ENCODE assay signal across 19 cellular contexts in the genomic region with DNA sequence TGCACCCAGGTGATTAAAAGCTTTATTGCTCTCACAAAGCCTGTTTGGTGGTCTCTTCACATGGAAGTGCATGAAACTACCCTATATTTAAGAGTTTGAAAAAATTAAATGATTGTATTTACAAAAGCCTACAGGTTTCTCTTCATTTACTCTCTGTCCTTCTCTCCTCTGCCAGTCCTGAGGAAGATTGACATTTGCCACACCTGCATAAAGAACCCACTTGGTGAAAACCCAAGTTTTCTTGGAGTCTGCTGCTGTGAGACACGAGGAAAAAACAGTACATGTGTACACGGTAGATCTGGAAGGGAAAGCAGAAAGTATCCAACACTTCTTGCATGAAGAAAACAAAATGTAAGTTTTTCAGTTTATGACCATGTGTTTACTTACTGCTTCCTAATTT.
A peak's percentile ranks its signal among the peaks of the same experiment; 100 is the strongest.
DNase-seq lines count a peak whose midpoint lies in the region; ATAC-seq, FAIRE-seq and TF ChIP-seq lines count a peak whose summit lies in the region.
"Had no signal": no experiment of that assay in that cellular context is flagged by ENCODE, and none has a peak within 500 bp of the region (broad histone marks: within the 10 kb centered on the region; RNA-seq: fewer than 3 reads in every experiment).

No MANE protein-coding gene starts in this region.

- FAIRE-seq in kidney (lab: Jason Lieb, UNC), result no peak
- FAIRE-seq: GM12878, GM18507 had no signal

- H3K4me3 ChIP-seq in H7 (ENCODE audit: insufficient read depth, low read depth, low read length), result peak overlapping the region; percentile 17
- H3K4me3 ChIP-seq in iPS-15b (ENCODE audit: low read depth, low read length), result peak overlapping the region; percentile 37
- H3K4me3 ChIP-seq in neural progenitor cell, result no peak overlapping the region
- no peak overlapping the region for H3K4me3 ChIP-seq in kidney (ENCODE audit: low read length in 2 of 2)
- H3K4me3 ChIP-seq: BLaER1 treated with 17β-estradiol and CSF1 and Interleukin-3, amounts not matched to agents 10 nM and 100 nM; GM12878 had no signal

- peak overlapping the region; percentile 35 for H3K4me2 ChIP-seq in neural progenitor cell
- H3K4me2 ChIP-seq: BLaER1 treated with 17β-estradiol and CSF1 and Interleukin-3, amounts not matched to agents 10 nM and 100 nM had no signal

- peaks cover 6% of the 10 kb centered on the region for H3K4me1 ChIP-seq in iPS-15b (ENCODE audit: control insufficient read depth, insufficient read depth, low read length)
- H3K4me1 ChIP-seq in neural progenitor cell, result peaks cover 34% of the 10 kb centered on the region
- no peaks in the 10 kb centered on the region for H3K4me1 ChIP-seq in kidney (ENCODE audit: control insufficient read depth in 1 of 2, insufficient read depth in 1 of 2, low read depth in 1 of 2, low read length in 2 of 2)

- H3K27ac ChIP-seq in neural progenitor cell, result no peak overlapping the region
- no peak overlapping the region for H3K27ac ChIP-seq in kidney (ENCODE audit: low read depth in 2 of 2, low read length in 2 of 2)
- H3K27ac ChIP-seq: BLaER1 treated with 17β-estradiol and CSF1 and Interleukin-3, amounts not matched to agents 10 nM and 100 nM; HL-60 had no signal

- CTCF ChIA-PET in WTC11 (lab: Charles Lee), result no interaction called here

- POLR2A ChIA-PET in WTC11 (lab: Charles Lee), result no interaction called here

- H3K79me2 ChIP-seq in neural progenitor cell (ENCODE audit: low read depth), result no peaks in the 10 kb centered on the region

- DNase-seq in H7 (no peak), WTC11 (ENCODE audit: low spot score) (no peak), neural progenitor cell (ENCODE audit: low spot score) (no peak), kidney (no peak), COR-L47 (lab: John Stamatoyannopoulos, UW) (no peak), head of caudate nucleus (no peak)
- no peak for DNase-seq in stimulated activated CD4-positive, alpha-beta T cell treated with anti-CD3 and anti-CD28 coated beads, Interleukin-4, amount 100 ng/mL, for 4 hours
- DNase-seq: ACHN; Calu3; CD4-positive, CD25-positive, alpha-beta regulatory T cell; DMS 273 treated with DMSO at 0.1 percent for 48 hours; GOT3 had no signal

- H3K27me3 Mint-ChIP-seq in WTC11 (ENCODE audit: low read depth) (peaks cover 7% of the 10 kb centered on the region), neural progenitor cell (ENCODE audit: insufficient read depth, low read depth) (peaks cover 6% of the 10 kb centered on the region)
- H3K27me3 Mint-ChIP-seq: CD4-positive, CD25-positive, alpha-beta regulatory T cell; IgD-negative memory B cell had no signal

- H4K20me1 ChIP-seq in neural progenitor cell (ENCODE audit: low read depth), result no peaks in the 10 kb centered on the region
- H4K20me1 ChIP-seq: BLaER1 treated with 17β-estradiol and CSF1 and Interleukin-3, amounts not matched to agents 10 nM and 100 nM had no signal

- no peaks in the 10 kb centered on the region for H3F3A ChIP-seq in neural progenitor cell (ENCODE audit: low read depth)

- TF ChIP-seq CTCF in WTC11 (IDR thresholded peaks at IDR 0.05) (no peak), neural progenitor cell (IDR thresholded peaks at IDR 0.05) (no peak), kidney (IDR thresholded peaks at IDR 0.05; ENCODE audit: borderline replicate concordance, extremely low read depth, insufficient read depth) (no peak)

- intact Hi-C loops in kidney (cut with DNase I), result no loop called here
- intact Hi-C loops in head of caudate nucleus (cut with DNase I), result no loop called here

- H3K27ac Mint-ChIP-seq in WTC11 (peak overlapping the region; percentile 99), neural progenitor cell (no peak overlapping the region)
- H3K27ac Mint-ChIP-seq: CD4-positive, CD25-positive, alpha-beta regulatory T cell; IgD-negative memory B cell had no signal

- H3K9ac ChIP-seq in iPS-15b (ENCODE audit: low read depth, low read length), result peak overlapping the region; percentile 9
- no peak overlapping the region for H3K9ac ChIP-seq in neural progenitor cell
- H3K9ac ChIP-seq in kidney (ENCODE audit: low read length in 2 of 2), result no peak overlapping the region
- H3K9ac ChIP-seq: BLaER1 treated with 17β-estradiol and CSF1 and Interleukin-3, amounts not matched to agents 10 nM and 100 nM had no signal

- ATAC-seq in WTC11, result peak; percentile 57
- ATAC-seq: GM12878, HCT116 had no signal

- no peak overlapping the region for H2AFZ ChIP-seq in neural progenitor cell (replicated peaks)

- H3K9me3 Mint-ChIP-seq in WTC11 (no peaks in the 10 kb centered on the region; the same call in 1 of the 2 replicates), neural progenitor cell (no peaks in the 10 kb centered on the region)

- H3K4me3 Mint-ChIP-seq in WTC11 (peak overlapping the region; percentile 90), neural progenitor cell (no peak overlapping the region)
- H3K4me3 Mint-ChIP-seq: CD4-positive, CD25-positive, alpha-beta regulatory T cell; IgD-negative memory B cell had no signal

- H3K36me3 Mint-ChIP-seq in WTC11 (peaks cover 49% of the 10 kb centered on the region), neural progenitor cell (no peaks in the 10 kb centered on the region)
- H3K36me3 Mint-ChIP-seq: CD4-positive, CD25-positive, alpha-beta regulatory T cell; IgD-negative memory B cell had no signal

- H3K9me3 ChIP-seq in iPS-15b (ENCODE audit: control insufficient read depth, insufficient read depth, low read length), result no peaks in the 10 kb centered on the region
- H3K9me3 ChIP-seq in neural progenitor cell (ENCODE audit: low read depth), result no peaks in the 10 kb centered on the region
- no peaks in the 10 kb centered on the region for H3K9me3 ChIP-seq in kidney (ENCODE audit: control insufficient read depth in 1 of 2, low read length in 2 of 2)
- H3K9me3 ChIP-seq: BLaER1 treated with 17β-estradiol and CSF1 and Interleukin-3, amounts not matched to agents 10 nM and 100 nM had no signal

- H3K4me1 Mint-ChIP-seq in WTC11, result peaks cover 33% of the 10 kb centered on the region
- H3K4me1 Mint-ChIP-seq in neural progenitor cell, result peaks cover 42% of the 10 kb centered on the region
- H3K4me1 Mint-ChIP-seq: CD4-positive, CD25-positive, alpha-beta regulatory T cell; IgD-negative memory B cell had no signal

- H3K27me3 ChIP-seq in H7 (ENCODE audit: control insufficient read depth, insufficient read depth, low read length) (no peaks in the 10 kb centered on the region), iPS-15b (ENCODE audit: control insufficient read depth, insufficient read depth, low read length) (no peaks in the 10 kb centered on the region), neural progenitor cell (no peaks in the 10 kb centered on the region)
- H3K27me3 ChIP-seq: BLaER1 treated with 17β-estradiol and CSF1 and Interleukin-3, amounts not matched to agents 10 nM and 100 nM had no signal

- H3K36me3 ChIP-seq in H7 (replicated peaks; ENCODE audit: control insufficient read depth, insufficient read depth, low read length) (no peaks in the 10 kb centered on the region; the same call in 1 of the 2 replicates), iPS-15b (ENCODE audit: control insufficient read depth, insufficient read depth, low read length) (no peaks in the 10 kb centered on the region), neural progenitor cell (no peaks in the 10 kb centered on the region), kidney (ENCODE audit: control insufficient read depth in 1 of 2, insufficient read depth in 2 of 2, low read length in 2 of 2) (no peaks in the 10 kb centered on the region)
- H3K36me3 ChIP-seq: BLaER1 treated with 17β-estradiol and CSF1 and Interleukin-3, amounts not matched to agents 10 nM and 100 nM had no signal

TF ChIP-seq in WTC11, 78 proteins besides CTCF, POLR2A, EP300 and RAD21:
- TF ChIP-seq, protein P1, sequence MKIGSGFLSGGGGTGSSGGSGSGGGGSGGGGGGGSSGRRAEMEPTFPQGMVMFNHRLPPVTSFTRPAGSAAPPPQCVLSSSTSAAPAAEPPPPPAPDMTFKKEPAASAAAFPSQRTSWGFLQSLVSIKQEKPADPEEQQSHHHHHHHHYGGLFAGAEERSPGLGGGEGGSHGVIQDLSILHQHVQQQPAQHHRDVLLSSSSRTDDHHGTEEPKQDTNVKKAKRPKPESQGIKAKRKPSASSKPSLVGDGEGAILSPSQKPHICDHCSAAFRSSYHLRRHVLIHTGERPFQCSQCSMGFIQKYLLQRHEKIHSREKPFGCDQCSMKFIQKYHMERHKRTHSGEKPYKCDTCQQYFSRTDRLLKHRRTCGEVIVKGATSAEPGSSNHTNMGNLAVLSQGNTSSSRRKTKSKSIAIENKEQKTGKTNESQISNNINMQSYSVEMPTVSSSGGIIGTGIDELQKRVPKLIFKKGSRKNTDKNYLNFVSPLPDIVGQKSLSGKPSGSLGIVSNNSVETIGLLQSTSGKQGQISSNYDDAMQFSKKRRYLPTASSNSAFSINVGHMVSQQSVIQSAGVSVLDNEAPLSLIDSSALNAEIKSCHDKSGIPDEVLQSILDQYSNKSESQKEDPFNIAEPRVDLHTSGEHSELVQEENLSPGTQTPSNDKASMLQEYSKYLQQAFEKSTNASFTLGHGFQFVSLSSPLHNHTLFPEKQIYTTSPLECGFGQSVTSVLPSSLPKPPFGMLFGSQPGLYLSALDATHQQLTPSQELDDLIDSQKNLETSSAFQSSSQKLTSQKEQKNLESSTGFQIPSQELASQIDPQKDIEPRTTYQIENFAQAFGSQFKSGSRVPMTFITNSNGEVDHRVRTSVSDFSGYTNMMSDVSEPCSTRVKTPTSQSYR (CRISPR knock-in tag; IDR thresholded peaks at IDR 0.05), result no peak
- TF ChIP-seq, protein P2, sequence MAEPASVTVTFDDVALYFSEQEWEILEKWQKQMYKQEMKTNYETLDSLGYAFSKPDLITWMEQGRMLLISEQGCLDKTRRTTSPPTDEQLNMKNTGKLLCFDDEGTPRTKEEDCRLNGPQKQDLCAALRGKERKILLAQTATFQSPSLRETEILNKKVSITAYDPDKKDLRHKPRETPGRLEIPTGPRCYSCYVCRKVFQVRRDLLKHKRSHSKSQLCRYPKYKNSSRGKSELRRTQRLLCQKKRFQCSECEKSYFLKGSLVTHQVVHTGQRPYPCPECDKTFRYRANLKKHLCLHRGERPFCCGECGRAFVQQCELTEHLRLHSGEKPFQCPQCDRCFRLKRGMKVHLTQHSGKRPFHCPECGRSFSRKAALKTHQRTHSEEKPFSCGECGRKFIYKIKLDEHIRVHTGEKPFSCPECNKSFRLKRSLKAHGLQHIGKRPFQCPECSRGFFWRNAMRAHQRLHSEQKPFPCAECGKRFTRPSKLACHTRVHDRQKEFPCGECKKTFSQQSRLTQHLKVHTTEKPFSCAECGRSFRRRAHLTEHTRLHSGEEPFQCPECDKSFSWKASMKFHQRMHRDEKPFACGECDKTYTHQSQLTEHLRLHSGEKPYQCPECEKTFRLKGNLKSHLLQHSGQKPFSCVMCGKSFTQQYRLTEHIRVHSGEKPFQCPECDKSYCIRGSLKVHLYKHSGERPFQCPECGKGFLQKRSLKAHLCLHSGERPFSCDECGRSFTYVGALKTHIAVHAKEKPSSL (CRISPR knock-in tag; conservative IDR thresholded peaks at IDR 0.05), result peak; percentile 48; the same call in 1 of the 2 replicates
TF ChIP-seq in WTC11: peak in this region for 1.

Comparison
In these comparisons a context has a peak if more than half of its experiments do, and no peak if none do; other contexts are left out.
1. H3K4me3 ChIP-seq: peak in H7 (single experiment) and iPS-15b (single experiment); none in neural progenitor cell (single experiment) and kidney (0 of 2).